In the genomic region with DNA sequence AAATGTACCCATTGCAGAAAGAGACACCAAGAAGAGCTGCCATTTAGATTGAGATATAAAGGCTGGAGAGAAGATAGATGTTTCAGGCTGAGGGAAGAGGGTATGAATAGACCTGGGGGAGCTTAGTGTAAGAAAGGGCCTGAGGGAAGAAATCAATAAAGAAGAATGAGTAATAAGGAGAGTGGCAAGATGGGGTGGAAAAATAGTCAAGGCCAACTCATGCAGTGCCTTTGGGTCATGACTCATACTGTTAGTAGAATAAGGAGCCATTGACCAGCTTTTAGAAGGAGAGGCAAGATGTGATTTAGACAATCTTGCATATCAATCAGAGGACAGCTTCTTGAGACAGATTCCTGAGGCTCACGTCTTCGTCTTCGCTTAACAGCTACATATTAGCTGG, we compare ENCODE assay signal across 12 cellular contexts.
DNase-seq lines count a peak whose midpoint lies in the region; ATAC-seq, FAIRE-seq and TF ChIP-seq lines count a peak whose summit lies in the region.
"Had no signal": no experiment of that assay in that cellular context is flagged by ENCODE, and none has a peak within 500 bp of the region (broad histone marks: within the 10 kb centered on the region; RNA-seq: fewer than 3 reads in every experiment).

No MANE protein-coding gene starts in this region.

- no peaks in the 10 kb centered on the region for H3K9me3 Mint-ChIP-seq in activated CD4-positive, alpha-beta T cell treated with anti-CD3 and anti-CD28 coated beads for 36 hours (ENCODE audit: low read depth)
- peaks cover 10% of the 10 kb centered on the region for H3K9me3 Mint-ChIP-seq in activated CD4-positive, alpha-beta T cell treated with anti-CD3 and anti-CD28 coated beads, Interleukin-2, amount 10 ng/mL, durations not matched to agents 7 days and 5 days
- no peaks in the 10 kb centered on the region for H3K9me3 Mint-ChIP-seq in astrocyte (ENCODE audit: unreplicated experiment)

- TF ChIP-seq CTCF in astrocyte (IDR thresholded peaks at IDR 0.05; ENCODE audit: insufficient read depth, low read depth, low read length) (no peak), kidney (IDR thresholded peaks at IDR 0.05; ENCODE audit: borderline replicate concordance, extremely low read depth, insufficient read depth) (no peak), sigmoid colon (IDR thresholded peaks at IDR 0.05) (no peak)

- H3K27me3 ChIP-seq in astrocyte (ENCODE audit: insufficient read depth, low read length) (no peaks in the 10 kb centered on the region), sigmoid colon (no peaks in the 10 kb centered on the region), H7 (ENCODE audit: control insufficient read depth, insufficient read depth, low read length) (no peaks in the 10 kb centered on the region)
- H3K27me3 ChIP-seq: upper lobe of right lung had no signal

- DNase-seq in activated CD4-positive, alpha-beta T cell treated with anti-CD3 and anti-CD28 coated beads for 36 hours, result peak; percentile 34
- no peak for DNase-seq in activated CD4-positive, alpha-beta T cell treated with anti-CD3 and anti-CD28 coated beads, Interleukin-2, amount 10 ng/mL, durations not matched to agents 7 days and 5 days
- DNase-seq in HPDE6-E6E7 (ENCODE audit: extremely low spot score) (peak; percentile 62), astrocyte (ENCODE audit: low read depth) (peak; percentile 61), kidney tubule cell (ENCODE audit: low spot score) (peak; percentile 91), kidney (no peak), sigmoid colon (no peak), H7 (no peak)
- DNase-seq: hippocampal formation, NCI-H345, upper lobe of right lung had no signal

- H3K9ac ChIP-seq in astrocyte (ENCODE audit: low read length) (no peak overlapping the region), kidney (ENCODE audit: low read length in 2 of 2) (no peak overlapping the region)

- H3K4me3 Mint-ChIP-seq in activated CD4-positive, alpha-beta T cell treated with anti-CD3 and anti-CD28 coated beads for 36 hours, result no peak overlapping the region
- no peak overlapping the region for H3K4me3 Mint-ChIP-seq in activated CD4-positive, alpha-beta T cell treated with anti-CD3 and anti-CD28 coated beads, Interleukin-2, amount 10 ng/mL, durations not matched to agents 7 days and 5 days
- H3K4me3 Mint-ChIP-seq in astrocyte (ENCODE audit: unreplicated experiment), result no peak overlapping the region

- no peak for TF ChIP-seq EP300 in sigmoid colon (IDR thresholded peaks at IDR 0.05)

- H3K4me3 ChIP-seq in astrocyte (ENCODE audit: insufficient read depth, low read depth, low read length), result no peak overlapping the region
- no peak overlapping the region for H3K4me3 ChIP-seq in kidney (ENCODE audit: low read length in 2 of 2)
- H3K4me3 ChIP-seq in sigmoid colon, result no peak overlapping the region
- no peak overlapping the region for H3K4me3 ChIP-seq in H7 (ENCODE audit: insufficient read depth, low read depth, low read length)
- H3K4me3 ChIP-seq: upper lobe of right lung had no signal

- peak overlapping the region; percentile 4 for H3K27ac Mint-ChIP-seq in activated CD4-positive, alpha-beta T cell treated with anti-CD3 and anti-CD28 coated beads for 36 hours
- H3K27ac Mint-ChIP-seq in activated CD4-positive, alpha-beta T cell treated with anti-CD3 and anti-CD28 coated beads, Interleukin-2, amount 10 ng/mL, durations not matched to agents 7 days and 5 days, result no peak overlapping the region
- H3K27ac Mint-ChIP-seq in astrocyte (ENCODE audit: unreplicated experiment), result peak overlapping the region; percentile 38

- no peaks in the 10 kb centered on the region for H3K79me2 ChIP-seq in astrocyte (ENCODE audit: insufficient read depth, low read length)

- POLR2A ChIA-PET in activated CD4-positive, alpha-beta T cell treated with anti-CD3 and anti-CD28 coated beads for 36 hours (lab: Charles Lee), result interaction anchor here (1.0 kb wide), 2 partner anchors 24 to 180 kb away, joined by 4 to 5 read pairs; no protein-coding TSS in a partner anchor
- POLR2A ChIA-PET in activated CD4-positive, alpha-beta T cell treated with anti-CD3 and anti-CD28 coated beads, Interleukin-2, amount 10 ng/mL, durations not matched to agents 7 days and 5 days (lab: Charles Lee), result no interaction called here

- ATAC-seq in activated CD4-positive, alpha-beta T cell treated with anti-CD3 and anti-CD28 coated beads for 36 hours, result peak; percentile 94
- ATAC-seq: upper lobe of right lung had no signal

- intact Hi-C loops in activated CD4-positive, alpha-beta T cell treated with anti-CD3 and anti-CD28 coated beads for 36 hours (cut with DNase I, micrococcal nuclease), result loop anchor here in 1 of 2 experiments (1.0 kb wide), 1 partner anchor 8 kb away; no protein-coding TSS in a partner anchor
- intact Hi-C loops in kidney (cut with DNase I), result no loop called here
- intact Hi-C loops in sigmoid colon (cut with DNase I), result no loop called here

- H3K4me1 ChIP-seq in astrocyte (ENCODE audit: insufficient read depth, low read length), result peaks cover 11% of the 10 kb centered on the region
- H3K4me1 ChIP-seq in kidney (ENCODE audit: control insufficient read depth in 1 of 2, insufficient read depth in 1 of 2, low read depth in 1 of 2, low read length in 2 of 2), result peaks cover 0 to 16% of the 10 kb centered on the region in 2 donors
- H3K4me1 ChIP-seq in sigmoid colon, result peaks cover 0 to 4% (median 0%) of the 10 kb centered on the region in 4 donors
- H3K4me1 ChIP-seq: upper lobe of right lung had no signal

- WGBS in sigmoid colon, 2 donors, result 94 to 96% methylated on average over 3 of the region's 3 CpGs

- no peak overlapping the region for H3K4me2 ChIP-seq in astrocyte (ENCODE audit: low read length)

- no peaks in the 10 kb centered on the region for H3K36me3 Mint-ChIP-seq in activated CD4-positive, alpha-beta T cell treated with anti-CD3 and anti-CD28 coated beads for 36 hours (ENCODE audit: low read depth)
- no peaks in the 10 kb centered on the region for H3K36me3 Mint-ChIP-seq in activated CD4-positive, alpha-beta T cell treated with anti-CD3 and anti-CD28 coated beads, Interleukin-2, amount 10 ng/mL, durations not matched to agents 7 days and 5 days (ENCODE audit: low read depth)
- H3K36me3 Mint-ChIP-seq in astrocyte (ENCODE audit: low read depth, unreplicated experiment), result no peaks in the 10 kb centered on the region

- H3K4me1 Mint-ChIP-seq in activated CD4-positive, alpha-beta T cell treated with anti-CD3 and anti-CD28 coated beads for 36 hours, result peaks cover 54% of the 10 kb centered on the region
- no peaks in the 10 kb centered on the region for H3K4me1 Mint-ChIP-seq in activated CD4-positive, alpha-beta T cell treated with anti-CD3 and anti-CD28 coated beads, Interleukin-2, amount 10 ng/mL, durations not matched to agents 7 days and 5 days
- H3K4me1 Mint-ChIP-seq in astrocyte (ENCODE audit: low read depth, unreplicated experiment), result peaks cover 28% of the 10 kb centered on the region

- H3K36me3 ChIP-seq in astrocyte (ENCODE audit: insufficient read depth, low read length) (no peaks in the 10 kb centered on the region), kidney (ENCODE audit: control insufficient read depth in 1 of 2, insufficient read depth in 2 of 2, low read length in 2 of 2) (no peaks in the 10 kb centered on the region), sigmoid colon (no peaks in the 10 kb centered on the region), H7 (replicated peaks; ENCODE audit: control insufficient read depth, insufficient read depth, low read length) (no peaks in the 10 kb centered on the region)
- H3K36me3 ChIP-seq: upper lobe of right lung had no signal

- H3K27me3 Mint-ChIP-seq in activated CD4-positive, alpha-beta T cell treated with anti-CD3 and anti-CD28 coated beads for 36 hours, result peaks cover 2% of the 10 kb centered on the region
- H3K27me3 Mint-ChIP-seq in activated CD4-positive, alpha-beta T cell treated with anti-CD3 and anti-CD28 coated beads, Interleukin-2, amount 10 ng/mL, durations not matched to agents 7 days and 5 days, result no peaks in the 10 kb centered on the region
- no peaks in the 10 kb centered on the region for H3K27me3 Mint-ChIP-seq in astrocyte (ENCODE audit: low read depth, unreplicated experiment)

- no peak for TF ChIP-seq POLR2A in sigmoid colon (IDR thresholded peaks at IDR 0.05)

- no peaks in the 10 kb centered on the region for H4K20me1 ChIP-seq in astrocyte (ENCODE audit: insufficient read depth, low read length)

- H3K27ac ChIP-seq in astrocyte (ENCODE audit: low read depth, low read length), result no peak overlapping the region
- H3K27ac ChIP-seq in kidney (ENCODE audit: low read depth in 2 of 2, low read length in 2 of 2), result no peak overlapping the region
- no peak overlapping the region for H3K27ac ChIP-seq in sigmoid colon
- H3K27ac ChIP-seq: HL-60, upper lobe of right lung had no signal

- FAIRE-seq in astrocyte (lab: Jason Lieb, UNC), result peak; percentile 83
- FAIRE-seq in kidney (lab: Jason Lieb, UNC), result no peak

- no peaks in the 10 kb centered on the region for H3K9me3 ChIP-seq in astrocyte (ENCODE audit: insufficient read depth, low read depth, low read length)
- no peaks in the 10 kb centered on the region for H3K9me3 ChIP-seq in kidney (ENCODE audit: control insufficient read depth in 1 of 2, low read length in 2 of 2)
- H3K9me3 ChIP-seq in sigmoid colon, result no peaks in the 10 kb centered on the region
- H3K9me3 ChIP-seq: upper lobe of right lung had no signal

- CTCF ChIA-PET in activated CD4-positive, alpha-beta T cell treated with anti-CD3 and anti-CD28 coated beads for 36 hours (lab: Charles Lee), result interaction anchor here (0.7 to 2.2 kb wide), 9 partner anchors 14 to 397 kb away, joined by 3 to 11 read pairs (median 4); a partner anchor contains a TSS
- CTCF ChIA-PET in activated CD4-positive, alpha-beta T cell treated with anti-CD3 and anti-CD28 coated beads, Interleukin-2, amount 10 ng/mL, durations not matched to agents 7 days and 5 days (lab: Charles Lee), result interaction anchor here (1.3 to 2.5 kb wide), 2 partner anchors 11 to 12 kb away, joined by 3 to 8 read pairs; no protein-coding TSS in a partner anchor

- H2AFZ ChIP-seq in astrocyte (ENCODE audit: low read depth, low read length), result no peak overlapping the region

Comparison
In these comparisons a context has a peak if more than half of its experiments do, and no peak if none do; other contexts are left out.
1. DNase-seq: peak in activated CD4-positive, alpha-beta T cell treated with anti-CD3 and anti-CD28 coated beads for 36 hours (single experiment), HPDE6-E6E7 (single experiment), astrocyte (single experiment) and kidney tubule cell (single experiment); none in activated CD4-positive, alpha-beta T cell treated with anti-CD3 and anti-CD28 coated beads, Interleukin-2, amount 10 ng/mL, durations not matched to agents 7 days and 5 days (single experiment), kidney (single experiment), sigmoid colon (single experiment) and H7 (single experiment).